Comparison of ENCODE assay signal across 1 cellular context in genomic region chr6:20464041-20464440, GRCh38.
TF ChIP-seq lines count a peak whose summit lies in the region.

No MANE protein-coding gene starts in this region.

TF ChIP-seq in HCT116, 20 proteins besides CTCF, POLR2A, EP300 and RAD21 (continued from another document):
- TF ChIP-seq ZBTB33 (IDR thresholded peaks at IDR 0.05; ENCODE audit: extremely low read depth, insufficient replicate concordance, low read length) (no peak), POLR2AphosphoS5 (IDR thresholded peaks at IDR 0.05; ENCODE audit: low read depth, low read length) (no peak)
TF ChIP-seq in HCT116: peak in this region for 0.
